1 cellular context compared by ENCODE assay signal in the genomic region with DNA sequence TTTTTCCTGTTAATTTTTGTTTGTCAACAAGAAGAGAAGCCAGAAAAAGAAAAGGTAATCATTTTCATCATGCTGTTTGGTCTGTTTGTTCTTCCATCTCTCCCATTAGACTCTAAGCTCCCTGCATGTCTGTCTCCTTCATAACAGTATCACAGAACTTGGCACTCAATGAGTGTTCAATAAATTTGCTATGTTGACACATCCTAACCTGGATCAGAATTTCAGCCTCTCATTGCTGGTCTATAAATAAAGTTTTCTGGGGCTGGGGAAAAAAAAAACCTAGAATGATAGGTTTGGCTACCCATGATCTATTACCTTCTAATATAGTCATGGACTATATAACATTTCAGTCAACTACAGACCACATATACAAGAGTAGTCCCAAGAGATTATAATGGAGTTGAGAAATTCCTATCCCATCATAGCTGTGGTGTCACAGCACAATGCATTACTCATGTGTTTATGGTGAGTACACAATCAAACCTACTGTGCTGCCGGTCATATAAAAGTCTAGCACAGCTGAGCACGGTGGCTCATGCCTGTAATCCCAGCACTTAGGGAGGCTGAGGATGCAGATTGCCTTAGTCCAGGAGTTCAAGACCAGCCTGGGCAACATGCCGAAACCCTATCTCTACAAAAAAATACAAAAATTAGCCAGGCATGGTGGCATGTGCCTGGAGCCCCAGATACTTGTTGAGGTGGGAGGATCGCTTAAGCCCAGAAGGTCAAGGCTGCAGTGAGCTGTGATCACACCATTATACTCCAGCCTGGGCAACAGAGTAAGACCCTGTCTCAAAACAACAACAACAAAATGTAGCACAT.
A peak's percentile ranks its signal among the peaks of the same experiment; 100 is the strongest.
TF ChIP-seq lines count a peak whose summit lies in the region.

No MANE protein-coding gene starts in this region.

TF ChIP-seq in HEK293, 187 proteins besides CTCF, POLR2A, EP300 and RAD21 (continued from another document and continues in another):
- TF ChIP-seq, protein P1, sequence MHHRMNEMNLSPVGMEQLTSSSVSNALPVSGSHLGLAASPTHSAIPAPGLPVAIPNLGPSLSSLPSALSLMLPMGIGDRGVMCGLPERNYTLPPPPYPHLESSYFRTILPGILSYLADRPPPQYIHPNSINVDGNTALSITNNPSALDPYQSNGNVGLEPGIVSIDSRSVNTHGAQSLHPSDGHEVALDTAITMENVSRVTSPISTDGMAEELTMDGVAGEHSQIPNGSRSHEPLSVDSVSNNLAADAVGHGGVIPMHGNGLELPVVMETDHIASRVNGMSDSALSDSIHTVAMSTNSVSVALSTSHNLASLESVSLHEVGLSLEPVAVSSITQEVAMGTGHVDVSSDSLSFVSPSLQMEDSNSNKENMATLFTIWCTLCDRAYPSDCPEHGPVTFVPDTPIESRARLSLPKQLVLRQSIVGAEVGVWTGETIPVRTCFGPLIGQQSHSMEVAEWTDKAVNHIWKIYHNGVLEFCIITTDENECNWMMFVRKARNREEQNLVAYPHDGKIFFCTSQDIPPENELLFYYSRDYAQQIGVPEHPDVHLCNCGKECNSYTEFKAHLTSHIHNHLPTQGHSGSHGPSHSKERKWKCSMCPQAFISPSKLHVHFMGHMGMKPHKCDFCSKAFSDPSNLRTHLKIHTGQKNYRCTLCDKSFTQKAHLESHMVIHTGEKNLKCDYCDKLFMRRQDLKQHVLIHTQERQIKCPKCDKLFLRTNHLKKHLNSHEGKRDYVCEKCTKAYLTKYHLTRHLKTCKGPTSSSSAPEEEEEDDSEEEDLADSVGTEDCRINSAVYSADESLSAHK (tag by site-specific recombination; IDR thresholded peaks at IDR 0.05), result peak; percentile 70
- TF ChIP-seq ZNF76 (tag by site-specific recombination; IDR thresholded peaks at IDR 0.05; ENCODE audit: borderline replicate concordance, low read depth), result peak; percentile 48; the same call in 1 of the 2 replicates
- TF ChIP-seq ZNF292 (tag by site-specific recombination; IDR thresholded peaks at IDR 0.05; ENCODE audit: borderline replicate concordance, low read depth), result no peak
- peak; percentile 65; the same call in 1 of the 2 replicates for TF ChIP-seq ZNF768 (tag by site-specific recombination; IDR thresholded peaks at IDR 0.05)
- TF ChIP-seq KLF8 (tag by site-specific recombination; IDR thresholded peaks at IDR 0.05), result peak; percentile 56; the same call in 1 of the 2 replicates
- no peak for TF ChIP-seq EGR2 (tag by site-specific recombination; IDR thresholded peaks at IDR 0.05; ENCODE audit: low read depth)
- peak; percentile 91 for TF ChIP-seq MYNN (tag by site-specific recombination; IDR thresholded peaks at IDR 0.05; ENCODE audit: borderline replicate concordance)
- TF ChIP-seq ZNF433 (tag by site-specific recombination; IDR thresholded peaks at IDR 0.05; ENCODE audit: low read depth), result no peak
- TF ChIP-seq, protein P2, sequence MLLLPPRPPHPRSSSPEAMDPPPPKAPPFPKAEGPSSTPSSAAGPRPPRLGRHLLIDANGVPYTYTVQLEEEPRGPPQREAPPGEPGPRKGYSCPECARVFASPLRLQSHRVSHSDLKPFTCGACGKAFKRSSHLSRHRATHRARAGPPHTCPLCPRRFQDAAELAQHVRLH (tag by site-specific recombination; IDR thresholded peaks at IDR 0.05), result peak; percentile 87
- TF ChIP-seq, protein P3, sequence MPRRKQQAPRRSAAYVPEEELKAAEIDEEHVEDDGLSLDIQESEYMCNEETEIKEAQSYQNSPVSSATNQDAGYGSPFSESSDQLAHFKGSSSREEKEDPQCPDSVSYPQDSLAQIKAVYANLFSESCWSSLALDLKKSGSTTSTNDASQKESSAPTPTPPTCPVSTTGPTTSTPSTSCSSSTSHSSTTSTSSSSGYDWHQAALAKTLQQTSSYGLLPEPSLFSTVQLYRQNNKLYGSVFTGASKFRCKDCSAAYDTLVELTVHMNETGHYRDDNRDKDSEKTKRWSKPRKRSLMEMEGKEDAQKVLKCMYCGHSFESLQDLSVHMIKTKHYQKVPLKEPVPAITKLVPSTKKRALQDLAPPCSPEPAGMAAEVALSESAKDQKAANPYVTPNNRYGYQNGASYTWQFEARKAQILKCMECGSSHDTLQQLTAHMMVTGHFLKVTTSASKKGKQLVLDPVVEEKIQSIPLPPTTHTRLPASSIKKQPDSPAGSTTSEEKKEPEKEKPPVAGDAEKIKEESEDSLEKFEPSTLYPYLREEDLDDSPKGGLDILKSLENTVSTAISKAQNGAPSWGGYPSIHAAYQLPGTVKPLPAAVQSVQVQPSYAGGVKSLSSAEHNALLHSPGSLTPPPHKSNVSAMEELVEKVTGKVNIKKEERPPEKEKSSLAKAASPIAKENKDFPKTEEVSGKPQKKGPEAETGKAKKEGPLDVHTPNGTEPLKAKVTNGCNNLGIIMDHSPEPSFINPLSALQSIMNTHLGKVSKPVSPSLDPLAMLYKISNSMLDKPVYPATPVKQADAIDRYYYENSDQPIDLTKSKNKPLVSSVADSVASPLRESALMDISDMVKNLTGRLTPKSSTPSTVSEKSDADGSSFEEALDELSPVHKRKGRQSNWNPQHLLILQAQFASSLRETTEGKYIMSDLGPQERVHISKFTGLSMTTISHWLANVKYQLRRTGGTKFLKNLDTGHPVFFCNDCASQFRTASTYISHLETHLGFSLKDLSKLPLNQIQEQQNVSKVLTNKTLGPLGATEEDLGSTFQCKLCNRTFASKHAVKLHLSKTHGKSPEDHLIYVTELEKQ (tag by site-specific recombination; IDR thresholded peaks at IDR 0.05; ENCODE audit: borderline replicate concordance), result peak; percentile 88
- TF ChIP-seq, protein P4, sequence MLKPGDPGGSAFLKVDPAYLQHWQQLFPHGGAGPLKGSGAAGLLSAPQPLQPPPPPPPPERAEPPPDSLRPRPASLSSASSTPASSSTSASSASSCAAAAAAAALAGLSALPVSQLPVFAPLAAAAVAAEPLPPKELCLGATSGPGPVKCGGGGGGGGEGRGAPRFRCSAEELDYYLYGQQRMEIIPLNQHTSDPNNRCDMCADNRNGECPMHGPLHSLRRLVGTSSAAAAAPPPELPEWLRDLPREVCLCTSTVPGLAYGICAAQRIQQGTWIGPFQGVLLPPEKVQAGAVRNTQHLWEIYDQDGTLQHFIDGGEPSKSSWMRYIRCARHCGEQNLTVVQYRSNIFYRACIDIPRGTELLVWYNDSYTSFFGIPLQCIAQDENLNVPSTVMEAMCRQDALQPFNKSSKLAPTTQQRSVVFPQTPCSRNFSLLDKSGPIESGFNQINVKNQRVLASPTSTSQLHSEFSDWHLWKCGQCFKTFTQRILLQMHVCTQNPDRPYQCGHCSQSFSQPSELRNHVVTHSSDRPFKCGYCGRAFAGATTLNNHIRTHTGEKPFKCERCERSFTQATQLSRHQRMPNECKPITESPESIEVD (tag by site-specific recombination; IDR thresholded peaks at IDR 0.05), result peak; percentile 98
- TF ChIP-seq ZNF629 (tag by site-specific recombination; IDR thresholded peaks at IDR 0.05), result peak; percentile 97
- 0 out of 2 replicates have a peak, but pooled peaks have one; percentile 14 for TF ChIP-seq ZNF623 (tag by site-specific recombination; IDR thresholded peaks at IDR 0.05)
- TF ChIP-seq ZBTB21 (tag by site-specific recombination; IDR thresholded peaks at IDR 0.05), result peak; percentile 84
- TF ChIP-seq ZNF335 (tag by site-specific recombination; conservative IDR thresholded peaks at IDR 0.05), result 0 out of 2 replicates have a peak, but pooled peaks have one; percentile 20
- TF ChIP-seq ZXDB (tag by site-specific recombination; IDR thresholded peaks at IDR 0.05), result peak; percentile 62
- TF ChIP-seq ZNF274 (IDR thresholded peaks at IDR 0.05; ENCODE audit: low read length), result no peak
- TF ChIP-seq ZNF274 (tag by site-specific recombination; IDR thresholded peaks at IDR 0.05; ENCODE audit: borderline replicate concordance), result no peak
- TF ChIP-seq ZNF324 (tag by site-specific recombination; IDR thresholded peaks at IDR 0.05), result peak; percentile 69; the same call in 1 of the 2 replicates
- peak; percentile 97 for TF ChIP-seq ZNF600 (tag by site-specific recombination; IDR thresholded peaks at IDR 0.05)
- TF ChIP-seq, protein P5, sequence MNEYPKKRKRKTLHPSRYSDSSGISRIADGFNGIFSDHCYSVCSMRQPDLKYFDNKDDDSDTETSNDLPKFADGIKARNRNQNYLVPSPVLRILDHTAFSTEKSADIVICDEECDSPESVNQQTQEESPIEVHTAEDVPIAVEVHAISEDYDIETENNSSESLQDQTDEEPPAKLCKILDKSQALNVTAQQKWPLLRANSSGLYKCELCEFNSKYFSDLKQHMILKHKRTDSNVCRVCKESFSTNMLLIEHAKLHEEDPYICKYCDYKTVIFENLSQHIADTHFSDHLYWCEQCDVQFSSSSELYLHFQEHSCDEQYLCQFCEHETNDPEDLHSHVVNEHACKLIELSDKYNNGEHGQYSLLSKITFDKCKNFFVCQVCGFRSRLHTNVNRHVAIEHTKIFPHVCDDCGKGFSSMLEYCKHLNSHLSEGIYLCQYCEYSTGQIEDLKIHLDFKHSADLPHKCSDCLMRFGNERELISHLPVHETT (tag by site-specific recombination; IDR thresholded peaks at IDR 0.05), result peak; percentile 87; the same call in 1 of the 2 replicates
- 0 out of 2 replicates have a peak, but pooled peaks have one; percentile 11 for TF ChIP-seq KLF7 (tag by site-specific recombination; IDR thresholded peaks at IDR 0.05; ENCODE audit: borderline replicate concordance)
- TF ChIP-seq REPIN1 (tag by site-specific recombination; IDR thresholded peaks at IDR 0.05; ENCODE audit: low read depth), result 0 out of 2 replicates have a peak, but pooled peaks have one; percentile 65
- peak; percentile 63; the same call in 1 of the 2 replicates for TF ChIP-seq ZNF394 (tag by site-specific recombination; IDR thresholded peaks at IDR 0.05; ENCODE audit: borderline replicate concordance)
- TF ChIP-seq, protein P6, sequence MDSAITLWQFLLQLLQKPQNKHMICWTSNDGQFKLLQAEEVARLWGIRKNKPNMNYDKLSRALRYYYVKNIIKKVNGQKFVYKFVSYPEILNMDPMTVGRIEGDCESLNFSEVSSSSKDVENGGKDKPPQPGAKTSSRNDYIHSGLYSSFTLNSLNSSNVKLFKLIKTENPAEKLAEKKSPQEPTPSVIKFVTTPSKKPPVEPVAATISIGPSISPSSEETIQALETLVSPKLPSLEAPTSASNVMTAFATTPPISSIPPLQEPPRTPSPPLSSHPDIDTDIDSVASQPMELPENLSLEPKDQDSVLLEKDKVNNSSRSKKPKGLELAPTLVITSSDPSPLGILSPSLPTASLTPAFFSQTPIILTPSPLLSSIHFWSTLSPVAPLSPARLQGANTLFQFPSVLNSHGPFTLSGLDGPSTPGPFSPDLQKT (IDR thresholded peaks at IDR 0.05; ENCODE audit: borderline replicate concordance, low read depth, low read length), result no peak
- TF ChIP-seq ZIC2 (tag by site-specific recombination; IDR thresholded peaks at IDR 0.05), result peak; percentile 55
- TF ChIP-seq WT1 (tag by site-specific recombination; IDR thresholded peaks at IDR 0.05), result peak; percentile 89
- TF ChIP-seq, protein P7, sequence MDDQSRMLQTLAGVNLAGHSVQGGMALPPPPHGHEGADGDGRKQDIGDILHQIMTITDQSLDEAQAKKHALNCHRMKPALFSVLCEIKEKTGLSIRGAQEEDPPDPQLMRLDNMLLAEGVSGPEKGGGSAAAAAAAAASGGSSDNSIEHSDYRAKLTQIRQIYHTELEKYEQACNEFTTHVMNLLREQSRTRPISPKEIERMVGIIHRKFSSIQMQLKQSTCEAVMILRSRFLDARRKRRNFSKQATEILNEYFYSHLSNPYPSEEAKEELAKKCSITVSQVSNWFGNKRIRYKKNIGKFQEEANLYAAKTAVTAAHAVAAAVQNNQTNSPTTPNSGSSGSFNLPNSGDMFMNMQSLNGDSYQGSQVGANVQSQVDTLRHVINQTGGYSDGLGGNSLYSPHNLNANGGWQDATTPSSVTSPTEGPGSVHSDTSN (CRISPR knock-in tag; IDR thresholded peaks at IDR 0.05), result no peak
- TF ChIP-seq, protein P8, sequence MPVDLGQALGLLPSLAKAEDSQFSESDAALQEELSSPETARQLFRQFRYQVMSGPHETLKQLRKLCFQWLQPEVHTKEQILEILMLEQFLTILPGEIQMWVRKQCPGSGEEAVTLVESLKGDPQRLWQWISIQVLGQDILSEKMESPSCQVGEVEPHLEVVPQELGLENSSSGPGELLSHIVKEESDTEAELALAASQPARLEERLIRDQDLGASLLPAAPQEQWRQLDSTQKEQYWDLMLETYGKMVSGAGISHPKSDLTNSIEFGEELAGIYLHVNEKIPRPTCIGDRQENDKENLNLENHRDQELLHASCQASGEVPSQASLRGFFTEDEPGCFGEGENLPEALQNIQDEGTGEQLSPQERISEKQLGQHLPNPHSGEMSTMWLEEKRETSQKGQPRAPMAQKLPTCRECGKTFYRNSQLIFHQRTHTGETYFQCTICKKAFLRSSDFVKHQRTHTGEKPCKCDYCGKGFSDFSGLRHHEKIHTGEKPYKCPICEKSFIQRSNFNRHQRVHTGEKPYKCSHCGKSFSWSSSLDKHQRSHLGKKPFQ (tag by site-specific recombination; IDR thresholded peaks at IDR 0.05), result peak; percentile 27; the same call in 1 of the 2 replicates
- TF ChIP-seq FEZF1 (tag by site-specific recombination; IDR thresholded peaks at IDR 0.05), result 0 out of 2 replicates have a peak, but pooled peaks have one; percentile 37
- no peak for TF ChIP-seq ZBTB20 (tag by site-specific recombination; IDR thresholded peaks at IDR 0.05)
- no peak for TF ChIP-seq YY2 (tag by site-specific recombination; IDR thresholded peaks at IDR 0.05)
- TF ChIP-seq ZNF311 (tag by site-specific recombination; IDR thresholded peaks at IDR 0.05; ENCODE audit: borderline replicate concordance), result no peak
- TF ChIP-seq, protein P9, sequence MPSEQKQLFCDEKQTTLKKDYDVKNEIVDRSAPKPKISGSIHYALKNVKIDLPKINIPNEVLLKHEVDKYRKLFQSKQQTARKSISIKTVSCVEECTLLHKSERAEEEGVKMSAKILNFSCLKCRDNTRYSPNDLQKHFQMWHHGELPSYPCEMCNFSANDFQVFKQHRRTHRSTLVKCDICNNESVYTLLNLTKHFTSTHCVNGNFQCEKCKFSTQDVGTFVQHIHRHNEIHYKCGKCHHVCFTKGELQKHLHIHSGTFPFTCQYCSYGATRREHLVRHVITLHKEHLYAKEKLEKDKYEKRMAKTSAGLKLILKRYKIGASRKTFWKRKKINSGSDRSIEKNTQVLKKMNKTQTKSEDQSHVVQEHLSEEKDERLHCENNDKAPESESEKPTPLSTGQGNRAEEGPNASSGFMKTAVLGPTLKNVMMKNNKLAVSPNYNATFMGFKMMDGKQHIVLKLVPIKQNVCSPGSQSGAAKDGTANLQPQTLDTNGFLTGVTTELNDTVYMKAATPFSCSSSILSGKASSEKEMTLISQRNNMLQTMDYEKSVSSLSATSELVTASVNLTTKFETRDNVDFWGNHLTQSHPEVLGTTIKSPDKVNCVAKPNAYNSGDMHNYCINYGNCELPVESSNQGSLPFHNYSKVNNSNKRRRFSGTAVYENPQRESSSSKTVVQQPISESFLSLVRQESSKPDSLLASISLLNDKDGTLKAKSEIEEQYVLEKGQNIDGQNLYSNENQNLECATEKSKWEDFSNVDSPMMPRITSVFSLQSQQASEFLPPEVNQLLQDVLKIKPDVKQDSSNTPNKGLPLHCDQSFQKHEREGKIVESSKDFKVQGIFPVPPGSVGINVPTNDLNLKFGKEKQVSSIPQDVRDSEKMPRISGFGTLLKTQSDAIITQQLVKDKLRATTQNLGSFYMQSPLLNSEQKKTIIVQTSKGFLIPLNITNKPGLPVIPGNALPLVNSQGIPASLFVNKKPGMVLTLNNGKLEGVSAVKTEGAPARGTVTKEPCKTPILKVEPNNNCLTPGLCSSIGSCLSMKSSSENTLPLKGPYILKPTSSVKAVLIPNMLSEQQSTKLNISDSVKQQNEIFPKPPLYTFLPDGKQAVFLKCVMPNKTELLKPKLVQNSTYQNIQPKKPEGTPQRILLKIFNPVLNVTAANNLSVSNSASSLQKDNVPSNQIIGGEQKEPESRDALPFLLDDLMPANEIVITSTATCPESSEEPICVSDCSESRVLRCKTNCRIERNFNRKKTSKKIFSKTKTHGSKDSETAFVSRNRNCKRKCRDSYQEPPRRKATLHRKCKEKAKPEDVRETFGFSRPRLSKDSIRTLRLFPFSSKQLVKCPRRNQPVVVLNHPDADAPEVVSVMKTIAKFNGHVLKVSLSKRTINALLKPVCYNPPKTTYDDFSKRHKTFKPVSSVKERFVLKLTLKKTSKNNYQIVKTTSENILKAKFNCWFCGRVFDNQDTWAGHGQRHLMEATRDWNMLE (tag by site-specific recombination; conservative IDR thresholded peaks at IDR 0.05; ENCODE audit: low read depth), result no peak
- no peak for TF ChIP-seq ZNF350 (tag by site-specific recombination; IDR thresholded peaks at IDR 0.05)
